10 cellular contexts compared by ENCODE assay signal in genomic region chr2:26067186-26067974, GRCh38. TPM values are rescaled to one million over a fixed set of nuclear protein-coding genes. Genes with fewer than 3 reads are reported as not detected.
A peak's percentile ranks its signal among the peaks of the same experiment; 100 is the strongest.
DNase-seq lines count a peak whose midpoint lies in the region; ATAC-seq and TF ChIP-seq lines count a peak whose summit lies in the region.
"Had no signal": no experiment of that assay in that cellular context is flagged by ENCODE, and none has a peak within 500 bp of the region (broad histone marks: within the 10 kb centered on the region; RNA-seq: fewer than 3 reads in every experiment).

No MANE protein-coding gene starts in this region.

- peaks cover 63% of the 10 kb centered on the region for H3K4me1 Mint-ChIP-seq in CD14-positive monocyte
- H3K4me1 Mint-ChIP-seq in activated CD4-positive, alpha-beta memory T cell treated with anti-CD3 and anti-CD28 coated beads for 36 hours (ENCODE audit: low read depth) = peaks cover 47% of the 10 kb centered on the region

- 0 out of 2 replicates have a peak, but pooled peaks have one; percentile 4 for TF ChIP-seq RAD21 in HCT116 (IDR thresholded peaks at IDR 0.05; ENCODE audit: low read depth)

- ATAC-seq in HCT116 = no peak
- no peak for ATAC-seq in HG02759 (IDR thresholded peaks at IDR 0.05; ENCODE audit: unreplicated experiment)

- RAD21 ChIA-PET in HCT116 (lab: Charles Lee; ENCODE audit: low non-redundant PET in 1 of 2, low total read pairs in 2 of 2, uncharacterized antibody in 2 of 2, unreplicated experiment in 2 of 2) = no interaction called here

- H3K36me3 ChIP-seq in HCT116 (ENCODE audit: control insufficient read depth in 1 of 2, insufficient read depth in 2 of 2, low read length in 2 of 2) (peaks cover 3 to 5% of the 10 kb centered on the region in 2 experiments; a peak in 1 of 4 replicates), mesendoderm (ENCODE audit: control insufficient read depth, insufficient read depth, low read length) (no peaks in the 10 kb centered on the region)

- no peaks in the 10 kb centered on the region for H3K9me2 ChIP-seq in HCT116 (ENCODE audit: insufficient read depth)

- H3K9ac ChIP-seq in HCT116 (ENCODE audit: low read length) (0 out of 2 replicates have a peak overlapping the region, but pooled peaks have one; percentile 41), mesendoderm (ENCODE audit: low read length) (no peak overlapping the region)
- H3K9ac ChIP-seq: GM23248 had no signal

- H3K4me2 ChIP-seq in HCT116 (ENCODE audit: low read length) (peak overlapping the region; percentile 68), mesendoderm (ENCODE audit: low read length) (no peak overlapping the region)

- H3K27ac Mint-ChIP-seq in CD14-positive monocyte = peak overlapping the region; percentile 4 to 92 (median 76)
- peak overlapping the region; percentile 96 for H3K27ac Mint-ChIP-seq in activated CD4-positive, alpha-beta memory T cell treated with anti-CD3 and anti-CD28 coated beads for 36 hours

- no peak overlapping the region for H3K4ac ChIP-seq in mesendoderm (ENCODE audit: low read depth, low read length)

- H4K20me1 ChIP-seq in HCT116 (ENCODE audit: insufficient read depth) = peaks cover 4% of the 10 kb centered on the region; the same call in 1 of the 2 replicates

- peaks cover 19 to 41% of the 10 kb centered on the region in 2 donors for H3K36me3 Mint-ChIP-seq in CD14-positive monocyte
- H3K36me3 Mint-ChIP-seq in activated CD4-positive, alpha-beta memory T cell treated with anti-CD3 and anti-CD28 coated beads for 36 hours = peaks cover 6% of the 10 kb centered on the region

- peak overlapping the region; percentile 50; the same call in 1 of the 2 replicates for H3K27ac ChIP-seq in HCT116 (ENCODE audit: low read depth, low read length)
- H3K27ac ChIP-seq in mesendoderm (ENCODE audit: low read depth, low read length) = peak overlapping the region; percentile 13

- no peak overlapping the region for H2AK5ac ChIP-seq in mesendoderm (ENCODE audit: low read length)

- no peak overlapping the region for H2BK120ac ChIP-seq in mesendoderm (ENCODE audit: low read depth, low read length)

- CTCF ChIA-PET in HCT116 (lab: Charles Lee) = no interaction called here
- CTCF ChIA-PET in activated CD4-positive, alpha-beta memory T cell treated with anti-CD3 and anti-CD28 coated beads for 36 hours (lab: Charles Lee) = no interaction called here

- H3K9me3 ChIP-seq in HCT116 (ENCODE audit: control insufficient read depth in 1 of 2, insufficient read depth in 1 of 2, low read depth in 1 of 2, low read length in 2 of 2) = no peaks in the 10 kb centered on the region

- no TSS peak for BruUV-seq in HCT116 (replicated peaks; lab: Mats Ljungman, UMichigan)

- H3K27me3 ChIP-seq in HCT116 (ENCODE audit: insufficient read depth, low read length) = no peaks in the 10 kb centered on the region
- H3K27me3 ChIP-seq in mesendoderm (ENCODE audit: insufficient read depth, low read length, poor library complexity) = no peaks in the 10 kb centered on the region

- peaks cover 0 to 3% (median 0%) of the 10 kb centered on the region in 7 donors for H3K9me3 Mint-ChIP-seq in CD14-positive monocyte
- no peaks in the 10 kb centered on the region for H3K9me3 Mint-ChIP-seq in activated CD4-positive, alpha-beta memory T cell treated with anti-CD3 and anti-CD28 coated beads for 36 hours

- no peaks in the 10 kb centered on the region for H3K27me3 Mint-ChIP-seq in CD14-positive monocyte (ENCODE audit: low read depth in 3 of 3)
- no peaks in the 10 kb centered on the region for H3K27me3 Mint-ChIP-seq in activated CD4-positive, alpha-beta memory T cell treated with anti-CD3 and anti-CD28 coated beads for 36 hours

- H2AFZ ChIP-seq in HCT116 (ENCODE audit: low read depth, low read length, poor library complexity, severe bottlenecking) = no peak overlapping the region
- H2AFZ ChIP-seq: GM23248 had no signal

- WGBS in mesendoderm (ENCODE audit: extremely low coverage, insufficient coverage, low lambda C conversion rate) = no CpG with 5 or more reads among the region's 1 CpG

- no peak overlapping the region for H4K5ac ChIP-seq in mesendoderm (ENCODE audit: low read length)

- no peak for TF ChIP-seq POLR2A in HCT116 (IDR thresholded peaks at IDR 0.05; ENCODE audit: borderline replicate concordance, extremely low read depth, insufficient read depth, insufficient read length)

- no peak overlapping the region for H2BK5ac ChIP-seq in mesendoderm (ENCODE audit: low read length)

- H3K23ac ChIP-seq in mesendoderm (ENCODE audit: low read length) = no peak overlapping the region

- H3K4me3 ChIP-seq in HCT116 (replicated peaks in 1 of 2; ENCODE audit: low read depth in 1 of 2, low read length in 2 of 2) (no peak overlapping the region), mesendoderm (ENCODE audit: low read length) (no peak overlapping the region)

- peaks cover 100% of the 10 kb centered on the region for H3K79me2 ChIP-seq in HCT116 (ENCODE audit: insufficient read depth, low read length)
- H3K79me2 ChIP-seq in mesendoderm (ENCODE audit: control insufficient read depth, insufficient read depth, low read length) = peaks cover 49% of the 10 kb centered on the region

- H3K56ac ChIP-seq in mesendoderm (ENCODE audit: low read length) = no peak overlapping the region

- DNase-seq in CD14-positive monocyte (ENCODE audit: low spot score) = no peak
- DNase-seq in HCT116 (ENCODE audit: low read depth, low spot score) = no peak
- DNase-seq in activated CD4-positive, alpha-beta memory T cell treated with anti-CD3 and anti-CD28 coated beads for 36 hours = no peak
- no peak for DNase-seq in mesendoderm
- no peak for DNase-seq in DMS153 (lab: John Stamatoyannopoulos, UW)
- no peak for DNase-seq in head of caudate nucleus
- DNase-seq in HPDE6-E6E7 (ENCODE audit: extremely low spot score) = no peak
- DNase-seq: GM23248; stimulated activated CD4-positive, alpha-beta T cell treated with anti-CD3 and anti-CD28 coated beads, Interleukin-4, amount 100 ng/mL, for 1 hour had no signal

- peak overlapping the region; percentile 36 for H2BK15ac ChIP-seq in mesendoderm (replicated peaks; ENCODE audit: low read depth)

- TF ChIP-seq CTCF in CD14-positive monocyte (IDR thresholded peaks at IDR 0.05) (no peak), HCT116 (IDR thresholded peaks at IDR 0.05 in 2 of 3, conservative IDR thresholded peaks at IDR 0.05 in 1 of 3; ENCODE audit: borderline replicate concordance in 1 of 3, insufficient read depth in 1 of 3, low read depth in 2 of 3, low read length in 2 of 3) (no peak)

- intact Hi-C loops in CD14-positive monocyte (cut with micrococcal nuclease) = loop anchor here in 1 of 2 donors (5.0 kb wide), 1 partner anchor 65 kb away; no protein-coding TSS in a partner anchor
- intact Hi-C loops in HCT116 (cut with micrococcal nuclease) = loop anchor here (5.0 kb wide), 1 partner anchor 75 kb away; no protein-coding TSS in a partner anchor
- intact Hi-C loops in activated CD4-positive, alpha-beta memory T cell treated with anti-CD3 and anti-CD28 coated beads for 36 hours (cut with micrococcal nuclease) = loop anchor here (5.0 kb wide), 1 partner anchor 235 kb away; no protein-coding TSS in a partner anchor
- intact Hi-C loops in head of caudate nucleus (cut with DNase I) = no loop called here

- H3K4me1 ChIP-seq in HCT116 (ENCODE audit: control insufficient read depth in 1 of 2, insufficient read depth in 2 of 2, low read length in 2 of 2) = peaks cover 20 to 43% of the 10 kb centered on the region in 2 experiments
- H3K4me1 ChIP-seq in mesendoderm (ENCODE audit: control insufficient read depth, low read depth, low read length) = peaks cover 7% of the 10 kb centered on the region

- H3K18ac ChIP-seq in mesendoderm (ENCODE audit: low read length) = peak overlapping the region; percentile 90

- peaks cover 5% of the 10 kb centered on the region for H3K79me1 ChIP-seq in mesendoderm (ENCODE audit: low read length)

- POLR2A ChIA-PET in HCT116 (lab: Charles Lee) = no interaction called here
- POLR2A ChIA-PET in activated CD4-positive, alpha-beta memory T cell treated with anti-CD3 and anti-CD28 coated beads for 36 hours (lab: Charles Lee) = interaction anchor here (0.7 to 1.4 kb wide), 3 partner anchors 8 to 34 kb away, joined by 3 to 10 read pairs (median 3); partner anchors contain the start of gene RAB10

- no peak overlapping the region for H3K4me3 Mint-ChIP-seq in CD14-positive monocyte
- peak overlapping the region; percentile 69 for H3K4me3 Mint-ChIP-seq in activated CD4-positive, alpha-beta memory T cell treated with anti-CD3 and anti-CD28 coated beads for 36 hours

- no peak overlapping the region for H4K8ac ChIP-seq in mesendoderm (ENCODE audit: low read depth, low read length)

TF ChIP-seq in HCT116, 20 proteins besides CTCF, POLR2A, EP300 and RAD21:
- TF ChIP-seq EGR1 (IDR thresholded peaks at IDR 0.05; ENCODE audit: low read depth) = no peak
- TF ChIP-seq CEBPB (IDR thresholded peaks at IDR 0.05; ENCODE audit: low read depth) = 0 out of 2 replicates have a peak, but pooled peaks have one; percentile 18

RNA-seq across cellular contexts. Expression of gene RAB10, which starts 33.5 kb away (rescaled TPM):
- 100 to 1,000 TPM; 202 to 258 TPM for polyA plus RNA-seq in CD14-positive monocyte
- 167 TPM for total RNA-seq in HCT116 (2021; ENCODE audit: unreplicated experiment)
- polyA plus RNA-seq in HCT116 (2012) = 107 and 113 TPM in 2 replicates
- total RNA-seq in activated CD4-positive, alpha-beta memory T cell treated with anti-CD3 and anti-CD28 coated beads for 36 hours = 100 to 1,000 TPM; 110 to 119 TPM
- 89.5 TPM for polyA plus RNA-seq in mesendoderm (2013, experiment 1 of 2)
- polyA plus RNA-seq in mesendoderm (2013, experiment 2 of 2) = 88.3 TPM
